Comparison of ENCODE assay signal across 17 cellular contexts in the genomic region with DNA sequence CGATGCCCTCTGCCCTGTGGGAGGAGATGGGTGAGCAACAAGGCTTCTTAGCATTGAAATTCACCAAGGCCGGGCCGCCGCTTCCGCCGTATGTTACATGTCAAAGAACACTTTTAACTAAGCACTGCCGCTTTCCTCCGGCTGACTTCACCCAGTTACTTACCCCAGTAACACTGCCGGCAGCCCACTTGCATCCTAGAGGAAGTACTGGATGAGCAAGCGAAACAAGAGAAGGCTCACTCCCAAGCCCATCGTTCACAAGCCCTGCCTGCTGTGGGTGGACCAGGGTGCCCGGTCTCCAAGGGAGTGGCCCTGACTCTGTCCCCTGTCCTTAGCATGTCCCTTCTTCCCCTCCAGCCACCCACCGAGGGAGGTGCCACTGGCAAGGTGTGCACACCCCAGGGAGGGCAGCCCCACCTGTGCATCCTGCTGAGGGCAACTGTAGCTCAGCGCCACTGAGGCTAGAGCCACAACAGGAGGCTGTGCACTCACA.
"Had no signal": no experiment of that assay in that cellular context is flagged by ENCODE, and none has a peak within 500 bp of the region (broad histone marks: within the 10 kb centered on the region; RNA-seq: fewer than 3 reads in every experiment).

No MANE protein-coding gene starts in this region.

- H3K36me3 ChIP-seq: heart left ventricle, neutrophil, thyroid gland, upper lobe of left lung, vagina had no signal

- H3K4me1 ChIP-seq: heart left ventricle, thyroid gland, upper lobe of left lung, vagina had no signal

- H3K4me3 ChIP-seq: dorsolateral prefrontal cortex, heart left ventricle, thyroid gland, upper lobe of left lung, vagina had no signal

- H3K27me3 ChIP-seq: neutrophil, thyroid gland, upper lobe of left lung, vagina had no signal

- H3K4me3 Mint-ChIP-seq: mesothelial cell of epicardium, nephron progenitor cell had no signal

- H3K4me1 Mint-ChIP-seq: mesothelial cell of epicardium, nephron progenitor cell had no signal

- H3K27ac ChIP-seq: dorsolateral prefrontal cortex, heart left ventricle, neutrophil, thyroid gland, upper lobe of left lung, vagina had no signal

- H3K27ac Mint-ChIP-seq: mesothelial cell of epicardium, nephron progenitor cell had no signal

- ATAC-seq: esophagus mucosa, heart left ventricle, left lobe of liver had no signal

- H3K36me3 Mint-ChIP-seq: mesothelial cell of epicardium had no signal

- H3K9me3 ChIP-seq: neutrophil, thyroid gland, upper lobe of left lung, vagina had no signal

- DNase-seq: cerebellar nuclear complex; cortex of kidney; effector CD8-positive, alpha-beta T cell; heart left ventricle; hippocampal formation; nephron progenitor cell; small intestine; stimulated activated CD4-positive, alpha-beta T cell treated with anti-CD3 and anti-CD28 coated beads, Interleukin-2, amount 100 ng/mL, for 48 hours; stimulated activated naive CD4-positive, alpha-beta T cell treated with Interleukin-2 at 50 U/mL for 16 hours; thyroid gland had no signal
